ENCODE assay signal across 1 cellular context in genomic region chr20:49277786-49278035, GRCh38.
TF ChIP-seq lines count a peak whose summit lies in the region.

No MANE protein-coding gene starts in this region.

TF ChIP-seq in endothelial cell of umbilical vein, 7 proteins besides CTCF, POLR2A, EP300 and RAD21 (continued from another document):
- TF ChIP-seq MAX (IDR thresholded peaks at IDR 0.05; ENCODE audit: insufficient read depth, insufficient read length) (no peak), FOS (IDR thresholded peaks at IDR 0.05; ENCODE audit: borderline replicate concordance, insufficient read depth, low read length) (no peak), EZH2 (IDR thresholded peaks at IDR 0.05; ENCODE audit: borderline replicate concordance, low read depth, low read length, severe bottlenecking) (no peak)
TF ChIP-seq in endothelial cell of umbilical vein: peak in this region for 0.
